Comparison of ENCODE assay signal across 1 cellular context in the genomic region with DNA sequence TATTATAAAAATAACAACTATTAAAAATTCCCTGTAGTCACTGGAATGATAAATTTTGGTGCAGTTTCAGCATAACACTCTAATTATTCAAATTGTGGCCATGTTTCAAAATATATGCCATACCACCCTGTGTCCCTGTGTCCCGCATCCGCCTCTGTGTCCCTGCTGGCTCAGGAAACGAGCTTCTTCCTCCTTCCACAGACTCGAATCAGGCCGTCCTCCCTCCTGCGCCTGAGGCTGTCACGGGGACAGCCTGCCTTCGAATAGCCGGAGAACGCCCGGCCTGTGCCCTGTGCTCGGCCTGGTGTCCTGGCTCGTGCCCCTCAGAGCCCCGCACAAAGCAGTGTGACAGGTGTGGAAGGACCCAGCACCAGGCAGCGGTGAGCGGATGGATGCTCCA. TPM values are rescaled to one million over a fixed set of nuclear protein-coding genes. Genes with fewer than 3 reads are reported as not detected.
"Had no signal": no experiment of that assay in that cellular context is flagged by ENCODE, and none has a peak within 500 bp of the region (broad histone marks: within the 10 kb centered on the region; RNA-seq: fewer than 3 reads in every experiment).

No MANE protein-coding gene starts in this region.

RNA-seq across cellular contexts. Expression of a gene that starts 55.1 kb away (rescaled TPM):
- total RNA-seq: vagina had no signal
